Comparison of ENCODE assay signal across 28 cellular contexts in the genomic region with DNA sequence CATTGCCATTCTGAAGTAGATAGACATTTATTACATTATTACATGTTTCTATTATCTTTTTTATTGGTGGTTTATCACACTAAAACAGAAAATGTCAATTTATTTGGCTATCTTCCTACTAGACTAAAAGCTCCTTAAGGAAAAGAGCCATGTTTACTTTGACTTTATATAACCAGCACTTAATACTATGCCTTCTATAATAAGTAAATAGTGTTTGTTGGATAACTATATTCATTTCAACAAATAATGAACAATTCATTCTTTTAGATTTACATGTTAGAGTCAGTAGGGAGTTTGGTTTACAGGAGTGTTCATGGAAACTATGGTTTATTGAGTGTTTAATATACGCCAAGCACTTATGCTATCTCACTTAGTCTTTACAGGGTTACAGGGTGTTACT.
"Had no signal": no experiment of that assay in that cellular context is flagged by ENCODE, and none has a peak within 500 bp of the region (broad histone marks: within the 10 kb centered on the region; RNA-seq: fewer than 3 reads in every experiment).

No MANE protein-coding gene starts in this region.

- ATAC-seq: activated CD4-positive, CD25-positive, alpha-beta regulatory T cell treated with anti-CD3 and anti-CD28 coated beads, Interleukin-2, amount 50 U/mL, for 24 hours; activated CD8-positive, alpha-beta T cell treated with anti-CD3 and anti-CD28 coated beads for 36 hours; activated naive CD8-positive, alpha-beta T cell treated with anti-CD3 and anti-CD28 coated beads, Interleukin-2, amount 50 U/mL, for 24 hours; activated T-cell treated with anti-CD3 and anti-CD28 coated beads, Interleukin-2, amount 50 U/mL, for 4 hours; body of pancreas; gastroesophageal sphincter; heart right ventricle had no signal

- H3K27me3 ChIP-seq: adrenal gland, body of pancreas, colonic mucosa, esophagus squamous epithelium, gastroesophageal sphincter, heart right ventricle had no signal

- H3K4me3 ChIP-seq: adrenal gland, body of pancreas, colonic mucosa, esophagus squamous epithelium, gastroesophageal sphincter, heart right ventricle had no signal

- DNase-seq: activated B cell treated with CpG ODN at 0.5 μM for 24 hours; activated CD4-positive, alpha-beta T cell treated with anti-CD3 and anti-CD28 coated beads for 48 hours; activated CD4-positive, alpha-beta T cell treated with anti-CD3 and anti-CD28 coated beads, Interleukin-2, amount 50 U/mL, for 1 hour; activated CD4-positive, alpha-beta T cell treated with anti-CD3 and anti-CD28 coated beads, Interleukin-2, amount 50 U/mL, for 48 hours; activated CD8-positive, alpha-beta memory T cell treated with anti-CD3 and anti-CD28 coated beads for 24 hours; activated CD8-positive, alpha-beta T cell treated with anti-CD3 and anti-CD28 coated beads for 36 hours; activated effector memory CD4-positive, alpha-beta T cell treated with anti-CD3 and anti-CD28 coated beads, Interleukin-2, amount 50 U/mL, for 16 hours; activated naive CD4-positive, alpha-beta T cell treated with anti-CD3 and anti-CD28 coated beads for 36 hours; activated naive CD8-positive, alpha-beta T cell treated with anti-CD3 and anti-CD28 coated beads for 36 hours; activated naive CD8-positive, alpha-beta T cell treated with anti-CD3 and anti-CD28 coated beads, Interleukin-2, amount 50 U/mL, for 24 hours; activated T-cell treated with anti-CD3 and anti-CD28 coated beads, Interleukin-2, amount 50 U/mL, for 4 hours; adrenal gland; amygdala; aorta; body of pancreas; caudate nucleus; colonic mucosa; effector CD8-positive, alpha-beta T cell; esophagus squamous epithelium; foreskin melanocyte; heart right ventricle; T-helper 2 cell had no signal

- H3K9me3 Mint-ChIP-seq: activated B cell treated with CpG ODN at 0.5 μM for 24 hours; activated CD8-positive, alpha-beta T cell treated with anti-CD3 and anti-CD28 coated beads for 36 hours; activated naive CD4-positive, alpha-beta T cell treated with anti-CD3 and anti-CD28 coated beads for 36 hours; activated naive CD4-positive, alpha-beta T cell treated with anti-CD3 and anti-CD28 coated beads, Interleukin-2, amount 50 U/mL, for 24 hours; activated naive CD8-positive, alpha-beta T cell treated with anti-CD3 and anti-CD28 coated beads for 36 hours; activated naive CD8-positive, alpha-beta T cell treated with anti-CD3 and anti-CD28 coated beads, Interleukin-2, amount 50 U/mL, for 24 hours; activated T-cell treated with anti-CD3 and anti-CD28 coated beads, Interleukin-2, amount 50 U/mL, for 4 hours; activated T-helper 2 cell treated with anti-CD3 and anti-CD28 coated beads, Interferon-gamma antibody, Interleukin-2, Interleukin-4, amounts not matched to agents 10 μg/mL and 5 μg/mL and 100 μg/mL, durations not matched to agents 14 hours and 24 hours and 36 hours had no signal

- H3K36me3 ChIP-seq: adrenal gland, colonic mucosa had no signal

- H3K27me3 Mint-ChIP-seq: activated B cell treated with CpG ODN at 0.5 μM for 24 hours; activated CD8-positive, alpha-beta T cell treated with anti-CD3 and anti-CD28 coated beads for 36 hours; activated naive CD4-positive, alpha-beta T cell treated with anti-CD3 and anti-CD28 coated beads, Interleukin-2, amount 50 U/mL, for 24 hours; activated naive CD8-positive, alpha-beta T cell treated with anti-CD3 and anti-CD28 coated beads for 36 hours; activated naive CD8-positive, alpha-beta T cell treated with anti-CD3 and anti-CD28 coated beads, Interleukin-2, amount 50 U/mL, for 24 hours had no signal

- H3K27ac Mint-ChIP-seq: activated B cell treated with CpG ODN at 0.5 μM for 24 hours; activated CD8-positive, alpha-beta T cell treated with anti-CD3 and anti-CD28 coated beads for 36 hours; activated naive CD4-positive, alpha-beta T cell treated with anti-CD3 and anti-CD28 coated beads for 36 hours; activated naive CD4-positive, alpha-beta T cell treated with anti-CD3 and anti-CD28 coated beads, Interleukin-2, amount 50 U/mL, for 24 hours; activated naive CD8-positive, alpha-beta T cell treated with anti-CD3 and anti-CD28 coated beads for 36 hours; activated naive CD8-positive, alpha-beta T cell treated with anti-CD3 and anti-CD28 coated beads, Interleukin-2, amount 50 U/mL, for 24 hours; activated T-helper 2 cell treated with anti-CD3 and anti-CD28 coated beads, Interferon-gamma antibody, Interleukin-2, Interleukin-4, amounts not matched to agents 10 μg/mL and 5 μg/mL and 100 μg/mL, durations not matched to agents 14 hours and 24 hours and 36 hours had no signal

- FAIRE-seq: endothelial cell of umbilical vein, TTC549 had no signal

- H3K9me3 ChIP-seq: adrenal gland, body of pancreas, colonic mucosa, esophagus squamous epithelium, gastroesophageal sphincter, heart right ventricle had no signal

- H3K4me3 Mint-ChIP-seq: activated B cell treated with CpG ODN at 0.5 μM for 24 hours; activated CD8-positive, alpha-beta T cell treated with anti-CD3 and anti-CD28 coated beads for 36 hours; activated naive CD4-positive, alpha-beta T cell treated with anti-CD3 and anti-CD28 coated beads for 36 hours; activated naive CD4-positive, alpha-beta T cell treated with anti-CD3 and anti-CD28 coated beads, Interleukin-2, amount 50 U/mL, for 24 hours; activated naive CD8-positive, alpha-beta T cell treated with anti-CD3 and anti-CD28 coated beads for 36 hours; activated naive CD8-positive, alpha-beta T cell treated with anti-CD3 and anti-CD28 coated beads, Interleukin-2, amount 50 U/mL, for 24 hours; activated T-cell treated with anti-CD3 and anti-CD28 coated beads, Interleukin-2, amount 50 U/mL, for 4 hours had no signal
